ENCODE assay signal across 12 cellular contexts in genomic region chr19:5587071-5587455, GRCh38. TPM values are rescaled to one million over a fixed set of nuclear protein-coding genes. Genes with fewer than 3 reads are reported as not detected.
DNase-seq lines count a peak whose midpoint lies in the region; ATAC-seq, FAIRE-seq and TF ChIP-seq lines count a peak whose summit lies in the region.
"Had no signal": no experiment of that assay in that cellular context is flagged by ENCODE, and none has a peak within 500 bp of the region (broad histone marks: within the 10 kb centered on the region; RNA-seq: fewer than 3 reads in every experiment).

No MANE protein-coding gene starts in this region.

- H3K9me3 ChIP-seq in HepG2 (ENCODE audit: low read length) (no peaks in the 10 kb centered on the region), right lobe of liver (no peaks in the 10 kb centered on the region), SK-N-MC (ENCODE audit: low read depth, low read length) (no peaks in the 10 kb centered on the region), kidney (ENCODE audit: control insufficient read depth in 1 of 2, low read length in 2 of 2) (no peaks in the 10 kb centered on the region), sigmoid colon (no peaks in the 10 kb centered on the region)

- no peak for TF ChIP-seq CTCF in HepG2 (CRISPR knock-in tag; IDR thresholded peaks at IDR 0.05)
- TF ChIP-seq CTCF in right lobe of liver (IDR thresholded peaks at IDR 0.05) = no peak
- no peak for TF ChIP-seq CTCF in kidney (IDR thresholded peaks at IDR 0.05; ENCODE audit: borderline replicate concordance, extremely low read depth, insufficient read depth)
- no peak for TF ChIP-seq CTCF in sigmoid colon (IDR thresholded peaks at IDR 0.05)

- DNase-seq in HepG2 (ENCODE audit: low spot score) = no peak
- no peak for DNase-seq in right lobe of liver
- no peak for DNase-seq in SK-N-MC (ENCODE audit: low read depth, low spot score)
- DNase-seq in kidney = peak; percentile 57
- no peak for DNase-seq in sigmoid colon
- DNase-seq in NCI-H1417 treated with DMSO at 0.1 percent for 48 hours (lab: John Stamatoyannopoulos, UW) = no peak
- DNase-seq: ACHN; CD8-positive, alpha-beta T cell; H9; NCI-H226 had no signal

- no peaks in the 10 kb centered on the region for H4K20me1 ChIP-seq in HepG2 (ENCODE audit: insufficient read depth, low read length)

- CTCF ChIA-PET in HepG2 (lab: Yijun Ruan, JAX; ENCODE audit: low intra/inter-chr PET ratio, low total read pairs) = no interaction called here

- no peak overlapping the region for H3K4me3 ChIP-seq in HepG2 (replicated peaks in 1 of 3; ENCODE audit: insufficient read depth in 1 of 3, low read depth in 2 of 3, low read length in 3 of 3)
- H3K4me3 ChIP-seq in right lobe of liver = no peak overlapping the region
- no peak overlapping the region for H3K4me3 ChIP-seq in SK-N-MC
- no peak overlapping the region for H3K4me3 ChIP-seq in kidney (ENCODE audit: low read length in 2 of 2)
- no peak overlapping the region for H3K4me3 ChIP-seq in sigmoid colon

- TF ChIP-seq POLR2A in HepG2 (IDR thresholded peaks at IDR 0.05; ENCODE audit: insufficient read depth in 1 of 2, low read depth in 2 of 2, low read length in 2 of 2) (no peak), right lobe of liver (IDR thresholded peaks at IDR 0.05) (no peak), sigmoid colon (IDR thresholded peaks at IDR 0.05) (no peak)

- H3K27me3 ChIP-seq in HepG2 (ENCODE audit: control insufficient read depth in 1 of 2, insufficient read depth in 2 of 2, low read length in 2 of 2) (no peaks in the 10 kb centered on the region), right lobe of liver (no peaks in the 10 kb centered on the region), sigmoid colon (no peaks in the 10 kb centered on the region)

- no peak overlapping the region for H3K27ac ChIP-seq in HepG2 (ENCODE audit: extremely low read length, insufficient read depth, low read length)
- H3K27ac ChIP-seq in right lobe of liver = no peak overlapping the region
- 0 out of 2 replicates have a peak overlapping the region, but pooled peaks have one; percentile 36 for H3K27ac ChIP-seq in SK-N-MC
- H3K27ac ChIP-seq in kidney (ENCODE audit: low read depth in 2 of 2, low read length in 2 of 2) = no peak overlapping the region
- no peak overlapping the region for H3K27ac ChIP-seq in sigmoid colon

- H3K4me1 ChIP-seq in HepG2 (ENCODE audit: insufficient read depth, low read length) (peaks cover 11% of the 10 kb centered on the region), right lobe of liver (peaks cover 0 to 3% (median 0%) of the 10 kb centered on the region in 4 donors), kidney (ENCODE audit: control insufficient read depth in 1 of 2, insufficient read depth in 1 of 2, low read depth in 1 of 2, low read length in 2 of 2) (peaks cover 11% of the 10 kb centered on the region in 2 donors), sigmoid colon (peaks cover 0 to 19% (median 17%) of the 10 kb centered on the region in 4 donors)

- intact Hi-C loops in HepG2 (cut with micrococcal nuclease; ENCODE audit: unreplicated experiment) = no loop called here
- intact Hi-C loops in right lobe of liver (cut with DNase I) = no loop called here
- intact Hi-C loops in kidney (cut with DNase I) = no loop called here
- intact Hi-C loops in sigmoid colon (cut with DNase I) = no loop called here

- WGBS in HepG2 (ENCODE audit: low lambda C conversion rate) = 98% methylated on average over 14 of the region's 16 CpGs
- WGBS in right lobe of liver (ENCODE audit: insufficient coverage, low coverage, low lambda C conversion rate, missing lambda C conversion rate) = 96% methylated on average over 3 of the region's 16 CpGs
- WGBS in sigmoid colon, 2 donors = 93 to 96% methylated on average over 16 of the region's 16 CpGs

- POLR2A ChIA-PET in HepG2 (lab: Yijun Ruan, JAX) = no interaction called here

- H2AFZ ChIP-seq in HepG2 (ENCODE audit: low read length) = no peak overlapping the region

- H3K9ac ChIP-seq in HepG2 (ENCODE audit: insufficient read depth, low read depth, low read length) (no peak overlapping the region), SK-N-MC (ENCODE audit: insufficient read length) (no peak overlapping the region), kidney (ENCODE audit: low read length in 2 of 2) (no peak overlapping the region)

- ATAC-seq in HepG2 (no peak), right lobe of liver (no peak), HG03565 (IDR thresholded peaks at IDR 0.05; ENCODE audit: unreplicated experiment) (no peak)

- BruUV-seq in HepG2 (replicated peaks; lab: Mats Ljungman, UMichigan) = TSS peak; percentile 43

- TF ChIP-seq EP300 in HepG2 (IDR thresholded peaks at IDR 0.05; ENCODE audit: low read depth in 2 of 2, low read length in 2 of 2) (no peak), HepG2 (CRISPR knock-in tag; IDR thresholded peaks at IDR 0.05; ENCODE audit: borderline replicate concordance) (no peak), sigmoid colon (IDR thresholded peaks at IDR 0.05) (no peak)

- H3K4me2 ChIP-seq in HepG2 (ENCODE audit: low read depth, low read length) = no peak overlapping the region

- in situ Hi-C loops in HepG2 (cut with HindIII; ENCODE audit: extremely low pct_ligation_motif_present, low pct_unique_long_range_greater_than_20kb) = no loop called here

- FAIRE-seq in HepG2 (lab: Jason Lieb, UNC) = no peak
- no peak for FAIRE-seq in kidney (lab: Jason Lieb, UNC)

- H3K36me3 ChIP-seq in HepG2 (replicated peaks in 1 of 2; ENCODE audit: control insufficient read depth in 1 of 2, insufficient read depth in 2 of 2, low read length in 2 of 2) (peaks cover 31 to 54% of the 10 kb centered on the region in 2 experiments; a peak in 4 of 5 replicates), right lobe of liver (peaks cover 0 to 49% (median 32%) of the 10 kb centered on the region in 4 donors), SK-N-MC (ENCODE audit: insufficient read depth, low read length) (peaks cover 56% of the 10 kb centered on the region), kidney (ENCODE audit: control insufficient read depth in 1 of 2, insufficient read depth in 2 of 2, low read length in 2 of 2) (peaks cover 33 to 52% of the 10 kb centered on the region in 2 donors), sigmoid colon (peaks cover 44 to 67% (median 51%) of the 10 kb centered on the region in 4 donors)

- H3K79me2 ChIP-seq in HepG2 (ENCODE audit: insufficient read depth, low read length) = no peaks in the 10 kb centered on the region

- TF ChIP-seq RAD21 in HepG2 (CRISPR knock-in tag; IDR thresholded peaks at IDR 0.05) = no peak

RNA-seq across cellular contexts. Expression of gene TINCR, which starts 19.3 kb away (rescaled TPM):
- total RNA-seq in HepG2 (2016; rRNA removed; fragmentation: Illumina TruSeq; extraction: Trizol) = 0.04 and 0.33 TPM in 2 replicates
- not detected in 2 replicates for total RNA-seq in HepG2 (2016; cell fraction: cytosol; rRNA removed; fragmentation: Illumina TruSeq; extraction: Trizol; ENCODE audit: low read depth)
- total RNA-seq in HepG2 (2016; cell fraction: insoluble cytoplasmic fraction; rRNA removed; fragmentation: Illumina TruSeq; extraction: Trizol) = 0.28 and 0.39 TPM in 2 replicates
- total RNA-seq in HepG2 (2016; cell fraction: membrane; rRNA removed; fragmentation: Illumina TruSeq; extraction: Trizol) = 0.07 TPM in 1 of 2 replicates, not detected in the other
- total RNA-seq in HepG2 (2016; cell fraction: nucleus; rRNA removed; fragmentation: Illumina TruSeq; extraction: Trizol) = 0.09 TPM in 1 of 2 replicates, not detected in the other
- polyA plus RNA-seq in HepG2 (2011; rRNA removed) = 0.17 and 0.30 TPM in 2 replicates
- 0.15 and 0.22 TPM in 2 replicates for polyA plus RNA-seq in HepG2 (2011; cell fraction: cytosol; rRNA removed)
- 0.53 and 0.68 TPM in 2 replicates for polyA plus RNA-seq in HepG2 (2011; cell fraction: nucleus; rRNA removed)
- polyA plus RNA-seq in HepG2 (2012) = 0.08 and 0.59 TPM in 2 replicates
- 0.03 and 0.40 TPM in 2 replicates for polyA plus RNA-seq in HepG2 (2016; cell fraction: cytosol; fragmentation: Illumina TruSeq; extraction: Trizol; ENCODE audit: low read depth)
- polyA plus RNA-seq in HepG2 (2016; cell fraction: insoluble cytoplasmic fraction; fragmentation: Illumina TruSeq; extraction: Trizol; ENCODE audit: low read depth) = 0.17 TPM in 1 of 2 replicates, not detected in the other
- 0.12 and 0.14 TPM in 2 replicates for polyA plus RNA-seq in HepG2 (2016; cell fraction: membrane; fragmentation: Illumina TruSeq; extraction: Trizol; ENCODE audit: low read depth)
- polyA plus RNA-seq in HepG2 (2016; cell fraction: nucleus; fragmentation: Illumina TruSeq; extraction: Trizol; ENCODE audit: insufficient read depth, low read depth) = 0.12 and 0.45 TPM in 2 replicates
- polyA minus RNA-seq in HepG2 (2011; rRNA and poly(A)+ RNA removed; ENCODE audit: low replicate concordance) = 0.30 and 7.6 TPM in 2 replicates
- polyA minus RNA-seq in HepG2 (2011; cell fraction: cytosol; rRNA and poly(A)+ RNA removed) = not detected in 2 replicates
- 0.62 TPM in 1 of 2 replicates, not detected in the other for polyA minus RNA-seq in HepG2 (2011; cell fraction: nucleus; rRNA and poly(A)+ RNA removed)
- total RNA-seq in right lobe of liver = under 1 TPM in 1 of 6 experiments, not detected in 5; 0.44 TPM
- 0.94 TPM for total RNA-seq in kidney
- 2.2 TPM for polyA plus RNA-seq in kidney (ENCODE audit: insufficient read depth, low read depth, low replicate concordance)
- total RNA-seq in sigmoid colon = under 1 TPM in 3 of 4 donors, not detected in 1; 0.33 to 0.55 (median 0.41) TPM
- polyA plus RNA-seq in sigmoid colon = 10 to 100 TPM in 2 of 3 donors, 1 to 10 TPM in 1; 2.8 to 27.5 (median 12.0) TPM
- polyA plus RNA-seq: IgD-negative memory B cell had no signal

RNA-seq across cellular contexts. Expression of gene SAFB2, which starts 35.5 kb away (rescaled TPM):
- 22.9 and 31.5 TPM in 2 replicates for total RNA-seq in HepG2 (2016; rRNA removed; fragmentation: Illumina TruSeq; extraction: Trizol)
- total RNA-seq in HepG2 (2016; cell fraction: cytosol; rRNA removed; fragmentation: Illumina TruSeq; extraction: Trizol; ENCODE audit: low read depth) = 28.6 and 30.0 TPM in 2 replicates
- 16.7 and 28.5 TPM in 2 replicates for total RNA-seq in HepG2 (2016; cell fraction: insoluble cytoplasmic fraction; rRNA removed; fragmentation: Illumina TruSeq; extraction: Trizol)
- 18.7 and 21.5 TPM in 2 replicates for total RNA-seq in HepG2 (2016; cell fraction: membrane; rRNA removed; fragmentation: Illumina TruSeq; extraction: Trizol)
- 38.9 and 43.4 TPM in 2 replicates for total RNA-seq in HepG2 (2016; cell fraction: nucleus; rRNA removed; fragmentation: Illumina TruSeq; extraction: Trizol)
- 11.2 and 16.8 TPM in 2 replicates for polyA plus RNA-seq in HepG2 (2011; rRNA removed)
- polyA plus RNA-seq in HepG2 (2011; cell fraction: cytosol; rRNA removed) = 4.4 and 7.8 TPM in 2 replicates
- 123 and 130 TPM in 2 replicates for polyA plus RNA-seq in HepG2 (2011; cell fraction: nucleus; rRNA removed)
- 34.2 and 41.5 TPM in 2 replicates for polyA plus RNA-seq in HepG2 (2012)
- polyA plus RNA-seq in HepG2 (2016; cell fraction: cytosol; fragmentation: Illumina TruSeq; extraction: Trizol; ENCODE audit: low read depth) = 7.4 and 9.0 TPM in 2 replicates
- polyA plus RNA-seq in HepG2 (2016; cell fraction: insoluble cytoplasmic fraction; fragmentation: Illumina TruSeq; extraction: Trizol; ENCODE audit: low read depth) = 37.3 and 38.4 TPM in 2 replicates
- 8.7 and 10.4 TPM in 2 replicates for polyA plus RNA-seq in HepG2 (2016; cell fraction: membrane; fragmentation: Illumina TruSeq; extraction: Trizol; ENCODE audit: low read depth)
- 110 and 111 TPM in 2 replicates for polyA plus RNA-seq in HepG2 (2016; cell fraction: nucleus; fragmentation: Illumina TruSeq; extraction: Trizol; ENCODE audit: insufficient read depth, low read depth)
- 14.4 and 17.7 TPM in 2 replicates for polyA minus RNA-seq in HepG2 (2011; rRNA and poly(A)+ RNA removed; ENCODE audit: low replicate concordance)
- polyA minus RNA-seq in HepG2 (2011; cell fraction: cytosol; rRNA and poly(A)+ RNA removed) = 7.1 and 9.7 TPM in 2 replicates
- polyA minus RNA-seq in HepG2 (2011; cell fraction: nucleus; rRNA and poly(A)+ RNA removed) = 82.5 and 91.5 TPM in 2 replicates
- total RNA-seq in right lobe of liver = 10 to 100 TPM; 16.9 to 48.9 (median 41.7) TPM
- 113 TPM for total RNA-seq in kidney
- 67.1 TPM for polyA plus RNA-seq in kidney (ENCODE audit: insufficient read depth, low read depth, low replicate concordance)
- 10 to 100 TPM; 22.8 to 80.0 (median 38.1) TPM for total RNA-seq in sigmoid colon
- polyA plus RNA-seq in sigmoid colon = 10 to 100 TPM; 22.2 to 58.8 (median 24.3) TPM

RNA-seq across cellular contexts. Expression of gene SAFB, which starts 35.8 kb away (rescaled TPM):
- total RNA-seq in HepG2 (2016; rRNA removed; fragmentation: Illumina TruSeq; extraction: Trizol) (28.4 and 43.4 TPM in 2 replicates), right lobe of liver (10 to 100 TPM; 31.2 to 45.7 (median 32.8) TPM), kidney (88.6 TPM), sigmoid colon (10 to 100 TPM; 48.9 to 75.9 (median 60.4) TPM)
- total RNA-seq in HepG2 (2016; cell fraction: cytosol; rRNA removed; fragmentation: Illumina TruSeq; extraction: Trizol; ENCODE audit: low read depth) = 14.7 and 17.5 TPM in 2 replicates
- total RNA-seq in HepG2 (2016; cell fraction: insoluble cytoplasmic fraction; rRNA removed; fragmentation: Illumina TruSeq; extraction: Trizol) = 31.2 and 39.6 TPM in 2 replicates
- 15.8 and 15.9 TPM in 2 replicates for total RNA-seq in HepG2 (2016; cell fraction: membrane; rRNA removed; fragmentation: Illumina TruSeq; extraction: Trizol)
- 52.0 and 55.7 TPM in 2 replicates for total RNA-seq in HepG2 (2016; cell fraction: nucleus; rRNA removed; fragmentation: Illumina TruSeq; extraction: Trizol)
- polyA plus RNA-seq in HepG2 (2011; rRNA removed) (21.0 and 27.2 TPM in 2 replicates), kidney (ENCODE audit: insufficient read depth, low read depth, low replicate concordance) (35.0 TPM), sigmoid colon (10 to 100 TPM; 25.7 to 64.1 (median 30.6) TPM)
- 25.0 and 48.1 TPM in 2 replicates for polyA plus RNA-seq in HepG2 (2011; cell fraction: cytosol; rRNA removed)
- 153 and 157 TPM in 2 replicates for polyA plus RNA-seq in HepG2 (2011; cell fraction: nucleus; rRNA removed)
- 55.4 and 72.9 TPM in 2 replicates for polyA plus RNA-seq in HepG2 (2012)
- polyA plus RNA-seq in HepG2 (2016; cell fraction: cytosol; fragmentation: Illumina TruSeq; extraction: Trizol; ENCODE audit: low read depth) = 3.6 and 3.8 TPM in 2 replicates
- 67.5 and 86.2 TPM in 2 replicates for polyA plus RNA-seq in HepG2 (2016; cell fraction: insoluble cytoplasmic fraction; fragmentation: Illumina TruSeq; extraction: Trizol; ENCODE audit: low read depth)
- polyA plus RNA-seq in HepG2 (2016; cell fraction: membrane; fragmentation: Illumina TruSeq; extraction: Trizol; ENCODE audit: low read depth) = 6.0 and 7.3 TPM in 2 replicates
- 107 and 108 TPM in 2 replicates for polyA plus RNA-seq in HepG2 (2016; cell fraction: nucleus; fragmentation: Illumina TruSeq; extraction: Trizol; ENCODE audit: insufficient read depth, low read depth)
- polyA minus RNA-seq in HepG2 (2011; rRNA and poly(A)+ RNA removed; ENCODE audit: low replicate concordance) = 19.3 and 26.4 TPM in 2 replicates
- polyA minus RNA-seq in HepG2 (2011; cell fraction: cytosol; rRNA and poly(A)+ RNA removed) = 31.4 and 31.7 TPM in 2 replicates
- 66.7 and 69.6 TPM in 2 replicates for polyA minus RNA-seq in HepG2 (2011; cell fraction: nucleus; rRNA and poly(A)+ RNA removed)
